In genomic region chr12:106249411-106250135, GRCh38 we compare ENCODE assay signal across 8 cellular contexts. TPM values are rescaled to one million over a fixed set of nuclear protein-coding genes. Genes with fewer than 3 reads are reported as not detected.
DNase-seq lines count a peak whose midpoint lies in the region; ATAC-seq and TF ChIP-seq lines count a peak whose summit lies in the region.

No MANE protein-coding gene starts in this region.

- 85% methylated on average over 5 of the region's 5 CpGs for WGBS in HUES64
- 94% methylated on average over 5 of the region's 5 CpGs for WGBS in hepatocyte (ENCODE audit: low lambda C conversion rate, missing lambda C conversion rate)

- H3K79me2 ChIP-seq in hepatocyte, result peaks cover 28% of the 10 kb centered on the region

- peaks cover 31% of the 10 kb centered on the region for H3K4me1 ChIP-seq in HUES64 (ENCODE audit: insufficient read depth, low read length)
- H3K4me1 ChIP-seq in hepatocyte (ENCODE audit: insufficient read depth), result peaks cover 29% of the 10 kb centered on the region

- TF ChIP-seq CTCF in hepatocyte (IDR thresholded peaks at IDR 0.05; ENCODE audit: poor library complexity), result no peak

- peaks cover 21% of the 10 kb centered on the region for H4K20me1 ChIP-seq in hepatocyte (ENCODE audit: insufficient read depth, poor library complexity, severe bottlenecking)

- DNase-seq in hepatocyte (ENCODE audit: low spot score), result no peak
- DNase-seq in effector CD4-positive, alpha-beta T cell, result no peak
- no peak for DNase-seq in OCI-M1 (lab: John Stamatoyannopoulos, UW)
- no peak for DNase-seq in inferior parietal cortex (ENCODE audit: extremely low spot score)
- no peak for DNase-seq in hippocampal formation (lab: John Stamatoyannopoulos, UW)

- no peaks in the 10 kb centered on the region for H3K9me2 ChIP-seq in hepatocyte (replicated peaks; ENCODE audit: insufficient read depth)

- H3K36me3 ChIP-seq in HUES64 (ENCODE audit: insufficient read depth, low read length) (peaks cover 1% of the 10 kb centered on the region; the same call in 1 of the 2 replicates), hepatocyte (replicated peaks; ENCODE audit: insufficient read depth, low read depth) (no peaks in the 10 kb centered on the region)

- no peak overlapping the region for H3K9ac ChIP-seq in HUES64 (ENCODE audit: low read depth, low read length)

- H3K27ac ChIP-seq in HUES64 (ENCODE audit: low read depth, low read length) (no peak overlapping the region), hepatocyte (peak overlapping the region; percentile 98)

- ATAC-seq in GM18517 (IDR thresholded peaks at IDR 0.05; ENCODE audit: unreplicated experiment), result peak; percentile 85
- ATAC-seq in GM21526 (IDR thresholded peaks at IDR 0.05; ENCODE audit: low FRiP score, unreplicated experiment), result peak; percentile 70

- H3K9me3 ChIP-seq in HUES64 (ENCODE audit: insufficient read depth, low read depth, low read length), result no peaks in the 10 kb centered on the region
- no peaks in the 10 kb centered on the region for H3K9me3 ChIP-seq in hepatocyte (ENCODE audit: low read depth)

- H3K27me3 ChIP-seq in HUES64 (ENCODE audit: insufficient read depth, low read length) (peaks cover 11% of the 10 kb centered on the region; the same call in 1 of the 2 replicates), hepatocyte (no peaks in the 10 kb centered on the region)

- peak overlapping the region; percentile 95; the same call in 1 of the 2 replicates for H3K4me3 ChIP-seq in HUES64 (ENCODE audit: low read length)
- no peak overlapping the region for H3K4me3 ChIP-seq in hepatocyte

- H3K4me2 ChIP-seq in hepatocyte, result peak overlapping the region; percentile 83

- H2AFZ ChIP-seq in hepatocyte, result no peak overlapping the region

RNA-seq across cellular contexts. Expression of gene CKAP4, which starts 1.8 kb away (rescaled TPM):
- 81.8 TPM for polyA plus RNA-seq in HUES64 (2013, experiment 1 of 2)
- polyA plus RNA-seq in HUES64 (2013, experiment 2 of 2), result 91.6 TPM
- total RNA-seq in hepatocyte, result 140 and 151 TPM in 2 replicates
- polyA plus RNA-seq in hepatocyte, result 258 and 266 TPM in 2 replicates

RNA-seq across cellular contexts. Expression of gene TCP11L2, which starts 53.0 kb away (rescaled TPM):
- 1.8 TPM for polyA plus RNA-seq in HUES64 (2013, experiment 1 of 2)
- 2.8 TPM for polyA plus RNA-seq in HUES64 (2013, experiment 2 of 2)
- 30.7 and 38.4 TPM in 2 replicates for total RNA-seq in hepatocyte
- 8.5 and 9.6 TPM in 2 replicates for polyA plus RNA-seq in hepatocyte
